In genomic region chr17:44568311-44568710, GRCh38 we compare ENCODE assay signal across 14 cellular contexts. TPM values are rescaled to one million over a fixed set of nuclear protein-coding genes. Genes with fewer than 3 reads are reported as not detected.
DNase-seq lines count a peak whose midpoint lies in the region; ATAC-seq, FAIRE-seq and TF ChIP-seq lines count a peak whose summit lies in the region.
"Had no signal": no experiment of that assay in that cellular context is flagged by ENCODE, and none has a peak within 500 bp of the region (broad histone marks: within the 10 kb centered on the region; RNA-seq: fewer than 3 reads in every experiment).

No MANE protein-coding gene starts in this region.

- WGBS in HepG2 (ENCODE audit: low lambda C conversion rate), result 63% methylated on average over 12 of the region's 18 CpGs
- WGBS in right lobe of liver (ENCODE audit: insufficient coverage, low coverage, low lambda C conversion rate, missing lambda C conversion rate), result no CpG with 5 or more reads among the region's 18 CpGs
- WGBS in mesenchymal stem cell, result 98% methylated on average over 16 of the region's 18 CpGs

- H2BK120ac ChIP-seq in mesenchymal stem cell (ENCODE audit: low read depth, low read length), result no peak overlapping the region

- H3K27ac Mint-ChIP-seq in stimulated activated effector memory CD8-positive, alpha-beta T cell treated with anti-CD3 and anti-CD28 coated beads, Interleukin-12 subunit alpha, Interleukin-12 subunit beta, amount 100 ng/mL, for 72 hours, result peak overlapping the region; percentile 48

- H3K9me3 ChIP-seq in HepG2 (ENCODE audit: low read length), result peaks cover 14% of the 10 kb centered on the region
- no peaks in the 10 kb centered on the region for H3K9me3 ChIP-seq in right lobe of liver
- peaks cover 3% of the 10 kb centered on the region for H3K9me3 ChIP-seq in mesenchymal stem cell (ENCODE audit: control insufficient read depth, low read length)

- no peak overlapping the region for H3K14ac ChIP-seq in mesenchymal stem cell (ENCODE audit: low read length in 2 of 2)

- no peaks in the 10 kb centered on the region for H3K36me3 Mint-ChIP-seq in stimulated activated effector memory CD8-positive, alpha-beta T cell treated with anti-CD3 and anti-CD28 coated beads, Interleukin-12 subunit alpha, Interleukin-12 subunit beta, amount 100 ng/mL, for 72 hours
- H3K36me3 Mint-ChIP-seq: CD4-positive, CD25-positive, alpha-beta regulatory T cell; IgD-negative memory B cell had no signal

- no peak overlapping the region for H2BK12ac ChIP-seq in mesenchymal stem cell (ENCODE audit: low read length in 2 of 2)

- no peak for TF ChIP-seq EP300 in HepG2 (IDR thresholded peaks at IDR 0.05; ENCODE audit: low read depth in 2 of 2, low read length in 2 of 2)
- no peak for TF ChIP-seq EP300 in HepG2 (CRISPR knock-in tag; IDR thresholded peaks at IDR 0.05; ENCODE audit: borderline replicate concordance)

- H3K4me1 Mint-ChIP-seq in stimulated activated effector memory CD8-positive, alpha-beta T cell treated with anti-CD3 and anti-CD28 coated beads, Interleukin-12 subunit alpha, Interleukin-12 subunit beta, amount 100 ng/mL, for 72 hours, result peaks cover 9% of the 10 kb centered on the region
- H3K4me1 Mint-ChIP-seq: CD4-positive, CD25-positive, alpha-beta regulatory T cell had no signal

- peaks cover 7% of the 10 kb centered on the region for H3K4me1 ChIP-seq in HepG2 (ENCODE audit: insufficient read depth, low read length)
- H3K4me1 ChIP-seq in right lobe of liver, result no peaks in the 10 kb centered on the region
- peaks cover 3% of the 10 kb centered on the region for H3K4me1 ChIP-seq in mesenchymal stem cell (ENCODE audit: control insufficient read depth, insufficient read depth, low read depth, low read length)

- no peak overlapping the region for H4K8ac ChIP-seq in mesenchymal stem cell (ENCODE audit: low read length)

- no peak for TF ChIP-seq CTCF in HepG2 (CRISPR knock-in tag; IDR thresholded peaks at IDR 0.05)
- TF ChIP-seq CTCF in right lobe of liver (IDR thresholded peaks at IDR 0.05), result no peak

- intact Hi-C loops in HepG2 (cut with micrococcal nuclease; ENCODE audit: unreplicated experiment) (no loop called here), right lobe of liver (cut with DNase I) (no loop called here)

- H2BK5ac ChIP-seq in mesenchymal stem cell (ENCODE audit: low read depth, low read length, poor library complexity, severe bottlenecking), result no peak overlapping the region

- DNase-seq in HepG2 (ENCODE audit: low spot score), result no peak
- DNase-seq in right lobe of liver, result no peak
- DNase-seq in mesenchymal stem cell, result no peak
- no peak for DNase-seq in stimulated activated effector memory CD8-positive, alpha-beta T cell treated with anti-CD3 and anti-CD28 coated beads, Interleukin-12 subunit alpha, Interleukin-12 subunit beta, amount 100 ng/mL, for 72 hours (ENCODE audit: low spot score in 2 of 2)
- no peak for DNase-seq in NCI-H524 treated with DMSO at 0.1 percent for 48 hours (lab: John Stamatoyannopoulos, UW)
- DNase-seq in stimulated activated CD4-positive, alpha-beta T cell treated with anti-CD3 and anti-CD28 coated beads, Interleukin-2, amount 100 ng/mL, for 24 hours, result no peak
- DNase-seq: ACHN, GF-D8 had no signal

- H3K23ac ChIP-seq in mesenchymal stem cell (ENCODE audit: low read length in 2 of 2), result no peak overlapping the region

- CTCF ChIA-PET in HepG2 (lab: Yijun Ruan, JAX; ENCODE audit: low intra/inter-chr PET ratio, low total read pairs), result no interaction called here

- no peak for TF ChIP-seq RAD21 in HepG2 (CRISPR knock-in tag; IDR thresholded peaks at IDR 0.05)

- no TSS peak for BruUV-seq in HepG2 (replicated peaks; lab: Mats Ljungman, UMichigan)

- no peaks in the 10 kb centered on the region for H4K20me1 ChIP-seq in HepG2 (ENCODE audit: insufficient read depth, low read length)
- H4K20me1 ChIP-seq: BLaER1 treated with 17β-estradiol and CSF1 and Interleukin-3, amounts not matched to agents 10 nM and 100 nM had no signal

- no peak overlapping the region for H3K4ac ChIP-seq in mesenchymal stem cell (ENCODE audit: low read depth in 1 of 2, low read length in 2 of 2)

- ATAC-seq in HepG2, result peak; percentile 58
- no peak for ATAC-seq in right lobe of liver
- ATAC-seq in stimulated activated effector memory CD8-positive, alpha-beta T cell treated with anti-CD3 and anti-CD28 coated beads, Interleukin-12 subunit alpha, Interleukin-12 subunit beta, amount 100 ng/mL, for 72 hours, result peak; percentile 24
- ATAC-seq in HG02973 (IDR thresholded peaks at IDR 0.05; ENCODE audit: unreplicated experiment), result no peak

- H3K27me3 ChIP-seq in HepG2 (ENCODE audit: control insufficient read depth in 1 of 2, insufficient read depth in 2 of 2, low read length in 2 of 2), result peaks cover 0 to 2% of the 10 kb centered on the region in 2 experiments; a peak in 2 of 5 replicates
- H3K27me3 ChIP-seq in right lobe of liver, result no peaks in the 10 kb centered on the region
- peaks cover 0 to 6% of the 10 kb centered on the region in 2 experiments for H3K27me3 ChIP-seq in mesenchymal stem cell (ENCODE audit: control insufficient read depth in 1 of 2, insufficient read depth in 1 of 2, low read length in 2 of 2)
- H3K27me3 ChIP-seq: BLaER1 treated with 17β-estradiol and CSF1 and Interleukin-3, amounts not matched to agents 10 nM and 100 nM had no signal

- H2BK15ac ChIP-seq in mesenchymal stem cell (ENCODE audit: low read depth, poor library complexity, severe bottlenecking), result no peak overlapping the region

- TF ChIP-seq POLR2A in HepG2 (IDR thresholded peaks at IDR 0.05; ENCODE audit: insufficient read depth in 1 of 2, low read depth in 2 of 2, low read length in 2 of 2) (no peak), right lobe of liver (IDR thresholded peaks at IDR 0.05) (no peak)

- H3K79me2 ChIP-seq in HepG2 (ENCODE audit: insufficient read depth, low read length), result no peaks in the 10 kb centered on the region

- POLR2A ChIA-PET in HepG2 (lab: Yijun Ruan, JAX), result no interaction called here

- H3K79me1 ChIP-seq in mesenchymal stem cell (replicated peaks; ENCODE audit: low read length, poor library complexity, severe bottlenecking), result peaks cover 10% of the 10 kb centered on the region

- H3K36me3 ChIP-seq in HepG2 (replicated peaks in 1 of 2; ENCODE audit: control insufficient read depth in 1 of 2, insufficient read depth in 2 of 2, low read length in 2 of 2) (no peaks in the 10 kb centered on the region), right lobe of liver (no peaks in the 10 kb centered on the region), mesenchymal stem cell (ENCODE audit: control insufficient read depth in 1 of 2, insufficient read depth in 2 of 2, low read depth in 1 of 2, low read length in 2 of 2) (no peaks in the 10 kb centered on the region)

- no peak overlapping the region for H4K91ac ChIP-seq in mesenchymal stem cell (ENCODE audit: low read length)

- no peak overlapping the region for H3K18ac ChIP-seq in mesenchymal stem cell (ENCODE audit: low read depth in 1 of 2, low read length in 2 of 2)

- peaks cover 4% of the 10 kb centered on the region for H3K9me3 Mint-ChIP-seq in stimulated activated effector memory CD8-positive, alpha-beta T cell treated with anti-CD3 and anti-CD28 coated beads, Interleukin-12 subunit alpha, Interleukin-12 subunit beta, amount 100 ng/mL, for 72 hours

- H3K4me2 ChIP-seq in HepG2 (ENCODE audit: low read depth, low read length) (no peak overlapping the region), mesenchymal stem cell (ENCODE audit: low read length, poor library complexity, severe bottlenecking) (no peak overlapping the region)

- no peak overlapping the region for H3K27ac ChIP-seq in HepG2 (ENCODE audit: extremely low read length, insufficient read depth, low read length)
- H3K27ac ChIP-seq in right lobe of liver, result no peak overlapping the region
- no peak overlapping the region for H3K27ac ChIP-seq in mesenchymal stem cell (ENCODE audit: low read length, poor library complexity, severe bottlenecking)
- H3K27ac ChIP-seq: BLaER1 treated with 17β-estradiol and CSF1 and Interleukin-3, amounts not matched to agents 10 nM and 100 nM; GM23248 had no signal

- no peak for FAIRE-seq in HepG2 (lab: Jason Lieb, UNC)
- FAIRE-seq: H54 had no signal

- no peak overlapping the region for H2AFZ ChIP-seq in HepG2 (ENCODE audit: low read length)
- H2AFZ ChIP-seq in mesenchymal stem cell (ENCODE audit: low read depth, low read length), result no peak overlapping the region

- in situ Hi-C loops in HepG2 (cut with HindIII; ENCODE audit: extremely low pct_ligation_motif_present, low pct_unique_long_range_greater_than_20kb), result no loop called here

- peak overlapping the region; percentile 28 for H3K4me3 Mint-ChIP-seq in stimulated activated effector memory CD8-positive, alpha-beta T cell treated with anti-CD3 and anti-CD28 coated beads, Interleukin-12 subunit alpha, Interleukin-12 subunit beta, amount 100 ng/mL, for 72 hours
- H3K4me3 Mint-ChIP-seq: IgD-negative memory B cell had no signal

- peak overlapping the region; percentile 72 for H2AK5ac ChIP-seq in mesenchymal stem cell (ENCODE audit: low read length, severe bottlenecking)

- no peak overlapping the region for H3K9ac ChIP-seq in HepG2 (ENCODE audit: insufficient read depth, low read depth, low read length)
- no peak overlapping the region for H3K9ac ChIP-seq in mesenchymal stem cell (ENCODE audit: low read length)
- H3K9ac ChIP-seq: BLaER1 treated with 17β-estradiol and CSF1 and Interleukin-3, amounts not matched to agents 10 nM and 100 nM; GM23248 had no signal

- H3K4me3 ChIP-seq in HepG2 (replicated peaks in 1 of 3; ENCODE audit: insufficient read depth in 1 of 3, low read depth in 2 of 3, low read length in 3 of 3) (no peak overlapping the region), right lobe of liver (no peak overlapping the region), mesenchymal stem cell (ENCODE audit: insufficient read depth in 1 of 2, low read depth in 1 of 2, low read length in 2 of 2) (no peak overlapping the region)
- H3K4me3 ChIP-seq: BLaER1 treated with 17β-estradiol and CSF1 and Interleukin-3, amounts not matched to agents 10 nM and 100 nM; GM23248 had no signal

RNA-seq across cellular contexts. Expression of gene FZD2, which starts 11.0 kb away (rescaled TPM):
- total RNA-seq in HepG2 (2016; rRNA removed; fragmentation: Illumina TruSeq; extraction: Trizol) (0.13 TPM in 1 of 2 replicates, not detected in the other), right lobe of liver (under 1 TPM; 0.11 to 0.64 (median 0.28) TPM)
- not detected in 2 replicates for total RNA-seq in HepG2 (2016; cell fraction: cytosol; rRNA removed; fragmentation: Illumina TruSeq; extraction: Trizol; ENCODE audit: low read depth)
- 0.06 TPM in 1 of 2 replicates, not detected in the other for total RNA-seq in HepG2 (2016; cell fraction: insoluble cytoplasmic fraction; rRNA removed; fragmentation: Illumina TruSeq; extraction: Trizol)
- total RNA-seq in HepG2 (2016; cell fraction: membrane; rRNA removed; fragmentation: Illumina TruSeq; extraction: Trizol), result 0.06 TPM in 1 of 2 replicates, not detected in the other
- total RNA-seq in HepG2 (2016; cell fraction: nucleus; rRNA removed; fragmentation: Illumina TruSeq; extraction: Trizol), result not detected in 2 replicates
- 0.07 and 0.10 TPM in 2 replicates for polyA plus RNA-seq in HepG2 (2011; rRNA removed)
- polyA plus RNA-seq in HepG2 (2011; cell fraction: cytosol; rRNA removed), result 0.08 and 0.12 TPM in 2 replicates
- 0.06 TPM in 1 of 2 replicates, not detected in the other for polyA plus RNA-seq in HepG2 (2011; cell fraction: nucleus; rRNA removed)
- polyA plus RNA-seq in HepG2 (2012), result not detected in 2 replicates
- not detected in 2 replicates for polyA plus RNA-seq in HepG2 (2016; cell fraction: cytosol; fragmentation: Illumina TruSeq; extraction: Trizol; ENCODE audit: low read depth)
- not detected in 2 replicates for polyA plus RNA-seq in HepG2 (2016; cell fraction: insoluble cytoplasmic fraction; fragmentation: Illumina TruSeq; extraction: Trizol; ENCODE audit: low read depth)
- polyA plus RNA-seq in HepG2 (2016; cell fraction: membrane; fragmentation: Illumina TruSeq; extraction: Trizol; ENCODE audit: low read depth), result not detected in 2 replicates
- polyA plus RNA-seq in HepG2 (2016; cell fraction: nucleus; fragmentation: Illumina TruSeq; extraction: Trizol; ENCODE audit: insufficient read depth, low read depth), result not detected in 2 replicates
- 0.26 and 17.3 TPM in 2 replicates for polyA minus RNA-seq in HepG2 (2011; rRNA and poly(A)+ RNA removed; ENCODE audit: low replicate concordance)
- 0.35 TPM in 1 of 2 replicates, not detected in the other for polyA minus RNA-seq in HepG2 (2011; cell fraction: cytosol; rRNA and poly(A)+ RNA removed)
- not detected in 2 replicates for polyA minus RNA-seq in HepG2 (2011; cell fraction: nucleus; rRNA and poly(A)+ RNA removed)
- polyA plus RNA-seq in mesenchymal stem cell (2013, experiment 1 of 2), result 43.8 TPM
- polyA plus RNA-seq in mesenchymal stem cell (2013, experiment 2 of 2), result 45.5 TPM
- total RNA-seq: CD4-positive, CD25-positive, alpha-beta regulatory T cell had no signal
- polyA plus RNA-seq: CD4-positive, CD25-positive, alpha-beta regulatory T cell; IgD-negative memory B cell had no signal

Comparison
In these comparisons a context has a peak if more than half of its experiments do, and no peak if none do; other contexts are left out.
1. ATAC-seq: peak in HepG2 (single experiment) and stimulated activated effector memory CD8-positive, alpha-beta T cell treated with anti-CD3 and anti-CD28 coated beads, Interleukin-12 subunit alpha, Interleukin-12 subunit beta, amount 100 ng/mL, for 72 hours (single experiment); none in right lobe of liver (0 of 4) and HG02973 (single experiment).